8 cellular contexts compared by ENCODE assay signal in the genomic region with DNA sequence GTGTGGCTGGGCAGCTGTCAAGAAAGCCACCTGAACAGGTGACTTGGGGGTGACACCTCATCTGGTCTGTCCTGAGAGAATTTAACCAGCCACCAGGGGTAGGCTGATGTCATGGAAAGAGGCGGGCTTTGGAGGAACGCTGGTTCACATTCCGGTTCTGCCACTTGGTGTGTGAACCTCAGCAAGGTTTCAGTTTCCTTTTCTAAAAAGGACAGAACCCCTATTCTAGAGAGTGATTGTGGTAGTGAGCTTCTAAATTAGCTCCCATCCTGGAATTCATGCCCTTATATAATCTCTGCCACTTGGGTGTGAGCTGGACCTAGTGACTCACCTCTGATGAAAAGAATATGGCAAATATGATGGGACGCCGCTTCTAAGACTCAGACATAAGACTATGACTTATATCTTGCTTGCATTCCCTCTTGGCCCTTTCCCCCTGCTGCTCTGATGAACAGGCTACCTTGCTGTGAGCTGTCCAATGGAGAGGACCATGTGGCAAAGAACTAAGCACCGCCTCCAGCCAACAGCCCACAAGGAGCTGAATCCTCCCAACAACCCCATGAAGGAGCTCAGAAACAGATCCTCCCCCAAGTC.
A peak's percentile ranks its signal among the peaks of the same experiment; 100 is the strongest.
DNase-seq lines count a peak whose midpoint lies in the region; ATAC-seq and TF ChIP-seq lines count a peak whose summit lies in the region.

No MANE protein-coding gene starts in this region.

- H3K9me3 ChIP-seq in mucosa of descending colon = no peaks in the 10 kb centered on the region

- CTCF ChIA-PET in HEK293T (lab: Yijun Ruan, JAX) = interaction anchor here (0.9 kb wide), 1 partner anchor 109 kb away, joined by 3 read pairs; no protein-coding TSS in a partner anchor

- no peaks in the 10 kb centered on the region for H3K4me1 ChIP-seq in mucosa of descending colon (ENCODE audit: low read depth)

- H3K36me3 ChIP-seq in mucosa of descending colon (ENCODE audit: low read depth) = no peaks in the 10 kb centered on the region

- intact Hi-C loops in mucosa of descending colon (cut with DNase I, micrococcal nuclease) = no loop called here

- H3K4me3 ChIP-seq in mucosa of descending colon = no peak overlapping the region

- ATAC-seq in HG03175 (IDR thresholded peaks at IDR 0.05; ENCODE audit: unreplicated experiment) (peak; percentile 96), mucosa of descending colon (peak; percentile 53)

- no peak for TF ChIP-seq CTCF in mucosa of descending colon (IDR thresholded peaks at IDR 0.05)

- DNase-seq in NOMO-1 treated with DMSO at 0.1 percent for 48 hours (lab: John Stamatoyannopoulos, UW; ENCODE audit: unreplicated experiment) (peak; percentile 19), NOMO-1 treated with dmso at 0.1 percent for 144 hours (lab: John Stamatoyannopoulos, UW; ENCODE audit: unreplicated experiment) (no peak), mucosa of descending colon (peak in 1 of 3 donors; percentile 34), HEK293T (ENCODE audit: extremely low spot score) (no peak), NCI-H2227 treated with DMSO at 0.1 percent for 48 hours (lab: John Stamatoyannopoulos, UW) (no peak), OCI-M2 (lab: John Stamatoyannopoulos, UW; ENCODE audit: unreplicated experiment) (no peak)
- DNase-seq in activated CD8-positive, alpha-beta memory T cell treated with anti-CD3 and anti-CD28 coated beads for 1 hour (ENCODE audit: extremely low read depth in 1 of 2, low read depth in 1 of 2) = peak; percentile 3

- POLR2A ChIA-PET in HEK293T (lab: Yijun Ruan, JAX) = no interaction called here

TF ChIP-seq in HEK293T, 16 proteins besides CTCF, POLR2A, EP300 and RAD21:
- TF ChIP-seq NFRKB (IDR thresholded peaks at IDR 0.05) (no peak), L3MBTL2 (conservative IDR thresholded peaks at IDR 0.05) (no peak), ZNF384 (IDR thresholded peaks at IDR 0.05) (no peak), ARNT (IDR thresholded peaks at IDR 0.05) (no peak), HDGF (IDR thresholded peaks at IDR 0.05; ENCODE audit: borderline replicate concordance) (no peak), BHLHE40 (IDR thresholded peaks at IDR 0.05; ENCODE audit: borderline replicate concordance) (no peak), PKNOX1 (IDR thresholded peaks at IDR 0.05) (no peak), TARDBP (IDR thresholded peaks at IDR 0.05) (no peak), FOXK2 (IDR thresholded peaks at IDR 0.05) (no peak), FOXA1 (IDR thresholded peaks at IDR 0.05) (no peak), LEF1 (IDR thresholded peaks at IDR 0.05; ENCODE audit: borderline replicate concordance) (no peak)

Comparison
In these comparisons a context has a peak if more than half of its experiments do, and no peak if none do; other contexts are left out.
1. DNase-seq: peak in NOMO-1 treated with DMSO at 0.1 percent for 48 hours (single experiment) and activated CD8-positive, alpha-beta memory T cell treated with anti-CD3 and anti-CD28 coated beads for 1 hour (2 of 2); none in NOMO-1 treated with dmso at 0.1 percent for 144 hours (single experiment), HEK293T (single experiment), NCI-H2227 treated with DMSO at 0.1 percent for 48 hours (single experiment) and OCI-M2 (single experiment).